Comparison of ENCODE assay signal across 24 cellular contexts in genomic region chr3:14773691-14774128, GRCh38. TPM values are rescaled to one million over a fixed set of nuclear protein-coding genes. Genes with fewer than 3 reads are reported as not detected.
A peak's percentile ranks its signal among the peaks of the same experiment; 100 is the strongest.
DNase-seq lines count a peak whose midpoint lies in the region; ATAC-seq and TF ChIP-seq lines count a peak whose summit lies in the region.
"Had no signal": no experiment of that assay in that cellular context is flagged by ENCODE, and none has a peak within 500 bp of the region (broad histone marks: within the 10 kb centered on the region; RNA-seq: fewer than 3 reads in every experiment).

No MANE protein-coding gene starts in this region.

- H2AK5ac ChIP-seq in mesenchymal stem cell (ENCODE audit: low read length, severe bottlenecking), result no peak overlapping the region

- H3K9me3 ChIP-seq in BLaER1 treated with 17β-estradiol and CSF1 and Interleukin-3, amounts not matched to agents 10 nM and 100 nM (replicated peaks in 1 of 11), result peaks cover 5 to 14% (median 9%) of the 10 kb centered on the region in 11 experiments; a peak in 21 of 22 replicates
- H3K9me3 ChIP-seq in esophagus muscularis mucosa (peaks cover 0 to 13% (median 4%) of the 10 kb centered on the region in 4 donors), sigmoid colon (peaks cover 0 to 1% (median 0%) of the 10 kb centered on the region in 4 donors), mesenchymal stem cell (ENCODE audit: control insufficient read depth, low read length) (peaks cover 5% of the 10 kb centered on the region)

- H3K9me3 Mint-ChIP-seq in HFFc6, result peaks cover 5% of the 10 kb centered on the region; the same call in 1 of the 2 replicates

- no peak overlapping the region for H2AFZ ChIP-seq in mesenchymal stem cell (ENCODE audit: low read depth, low read length)

- H3K4me3 Mint-ChIP-seq in HFFc6, result no peak overlapping the region
- H3K4me3 Mint-ChIP-seq: activated naive CD8-positive, alpha-beta T cell; naive B cell had no signal

- no peaks in the 10 kb centered on the region for H3K79me1 ChIP-seq in mesenchymal stem cell (replicated peaks; ENCODE audit: low read length, poor library complexity, severe bottlenecking)

- H3K4ac ChIP-seq in mesenchymal stem cell (ENCODE audit: low read depth in 1 of 2, low read length in 2 of 2), result no peak overlapping the region

- H4K20me1 ChIP-seq in BLaER1 treated with 17β-estradiol and CSF1 and Interleukin-3, amounts not matched to agents 10 nM and 100 nM, result no peaks in the 10 kb centered on the region

- no peak for ATAC-seq in HG03342 (IDR thresholded peaks at IDR 0.05; ENCODE audit: unreplicated experiment)
- ATAC-seq: left cardiac atrium had no signal

- no peak overlapping the region for H4K8ac ChIP-seq in mesenchymal stem cell (ENCODE audit: low read length)

- H3K36me3 Mint-ChIP-seq in HFFc6 (ENCODE audit: low read depth), result no peaks in the 10 kb centered on the region

- H3K4me3 ChIP-seq in BLaER1 treated with 17β-estradiol and CSF1 and Interleukin-3, amounts not matched to agents 10 nM and 100 nM, result no peak overlapping the region
- H3K4me3 ChIP-seq in H7 (ENCODE audit: insufficient read depth, low read depth, low read length) (no peak overlapping the region), esophagus muscularis mucosa (no peak overlapping the region), sigmoid colon (no peak overlapping the region), mesenchymal stem cell (ENCODE audit: insufficient read depth in 1 of 2, low read depth in 1 of 2, low read length in 2 of 2) (no peak overlapping the region)

- TF ChIP-seq CTCF in esophagus muscularis mucosa (IDR thresholded peaks at IDR 0.05), result no peak
- TF ChIP-seq CTCF in sigmoid colon (IDR thresholded peaks at IDR 0.05), result no peak
- TF ChIP-seq CTCF in HFFc6 (IDR thresholded peaks at IDR 0.05), result no peak

- no peak overlapping the region for H3K18ac ChIP-seq in mesenchymal stem cell (ENCODE audit: low read depth in 1 of 2, low read length in 2 of 2)

- no peak for TF ChIP-seq POLR2A in esophagus muscularis mucosa (IDR thresholded peaks at IDR 0.05; ENCODE audit: low read depth)
- no peak for TF ChIP-seq POLR2A in sigmoid colon (IDR thresholded peaks at IDR 0.05)

- no peak overlapping the region for H2BK15ac ChIP-seq in mesenchymal stem cell (ENCODE audit: low read depth, poor library complexity, severe bottlenecking)

- H3K4me1 Mint-ChIP-seq in HFFc6 (ENCODE audit: low read depth), result no peaks in the 10 kb centered on the region
- H3K4me1 Mint-ChIP-seq: naive B cell had no signal

- no peak overlapping the region for H4K91ac ChIP-seq in mesenchymal stem cell (ENCODE audit: low read length)

- no peak overlapping the region for H2BK5ac ChIP-seq in mesenchymal stem cell (ENCODE audit: low read depth, low read length, poor library complexity, severe bottlenecking)

- H3K23ac ChIP-seq in mesenchymal stem cell (ENCODE audit: low read length in 2 of 2), result no peak overlapping the region

- H3K27me3 ChIP-seq in BLaER1 treated with 17β-estradiol and CSF1 and Interleukin-3, amounts not matched to agents 10 nM and 100 nM, result no peaks in the 10 kb centered on the region
- no peaks in the 10 kb centered on the region for H3K27me3 ChIP-seq in H7 (ENCODE audit: control insufficient read depth, insufficient read depth, low read length)
- H3K27me3 ChIP-seq in esophagus muscularis mucosa, result no peaks in the 10 kb centered on the region
- H3K27me3 ChIP-seq in sigmoid colon, result no peaks in the 10 kb centered on the region
- peaks cover 0 to 10% of the 10 kb centered on the region in 2 experiments for H3K27me3 ChIP-seq in mesenchymal stem cell (ENCODE audit: control insufficient read depth in 1 of 2, insufficient read depth in 1 of 2, low read length in 2 of 2)

- intact Hi-C loops in esophagus muscularis mucosa (cut with DNase I), result no loop called here
- intact Hi-C loops in sigmoid colon (cut with DNase I), result no loop called here

- H3K27me3 Mint-ChIP-seq in HFFc6 (ENCODE audit: insufficient read depth), result peaks cover 39% of the 10 kb centered on the region
- H3K27me3 Mint-ChIP-seq: activated naive CD8-positive, alpha-beta T cell had no signal

- peak overlapping the region in 8 of 11 experiments; percentile 19 to 73 (median 62); a peak in 15 of 22 replicates for H3K4me2 ChIP-seq in BLaER1 treated with 17β-estradiol and CSF1 and Interleukin-3, amounts not matched to agents 10 nM and 100 nM
- no peak overlapping the region for H3K4me2 ChIP-seq in mesenchymal stem cell (ENCODE audit: low read length, poor library complexity, severe bottlenecking)
- H3K4me2 ChIP-seq: SK-N-SH had no signal

- H3K27ac Mint-ChIP-seq in HFFc6, result no peak overlapping the region
- H3K27ac Mint-ChIP-seq: activated naive CD8-positive, alpha-beta T cell; activated T-helper 2 cell treated with anti-CD3 and anti-CD28 coated beads, Interferon-gamma antibody, Interleukin-2, Interleukin-4, amounts not matched to agents 10 μg/mL and 5 μg/mL and 100 μg/mL, durations not matched to agents 14 hours and 24 hours and 36 hours; naive B cell had no signal

- TF ChIP-seq EP300 in esophagus muscularis mucosa (IDR thresholded peaks at IDR 0.05) (no peak), sigmoid colon (IDR thresholded peaks at IDR 0.05) (no peak)

- H3K27ac ChIP-seq in BLaER1 treated with 17β-estradiol and CSF1 and Interleukin-3, amounts not matched to agents 10 nM and 100 nM, result peak overlapping the region in 2 of 11 experiments; percentile 23 to 35; a peak in 1 of 22 replicates
- H3K27ac ChIP-seq in esophagus muscularis mucosa (replicated peaks in 1 of 4) (no peak overlapping the region), sigmoid colon (no peak overlapping the region), mesenchymal stem cell (ENCODE audit: low read length, poor library complexity, severe bottlenecking) (no peak overlapping the region)
- H3K27ac ChIP-seq: C4-2B, HL-60 had no signal

- H2BK120ac ChIP-seq in mesenchymal stem cell (ENCODE audit: low read depth, low read length), result no peak overlapping the region

- WGBS in esophagus muscularis mucosa, result 81% methylated on average over 5 of the region's 6 CpGs
- WGBS in sigmoid colon, 2 donors, result 89 to 90% methylated on average over 6 of the region's 6 CpGs
- 87% methylated on average over 6 of the region's 6 CpGs for WGBS in mesenchymal stem cell

- no peaks in the 10 kb centered on the region for H3K36me3 ChIP-seq in BLaER1 treated with 17β-estradiol and CSF1 and Interleukin-3, amounts not matched to agents 10 nM and 100 nM
- H3K36me3 ChIP-seq in H7 (replicated peaks; ENCODE audit: control insufficient read depth, insufficient read depth, low read length) (no peaks in the 10 kb centered on the region), esophagus muscularis mucosa (no peaks in the 10 kb centered on the region), sigmoid colon (no peaks in the 10 kb centered on the region), mesenchymal stem cell (ENCODE audit: control insufficient read depth in 1 of 2, insufficient read depth in 2 of 2, low read depth in 1 of 2, low read length in 2 of 2) (no peaks in the 10 kb centered on the region)

- H2BK12ac ChIP-seq in mesenchymal stem cell (ENCODE audit: low read length in 2 of 2), result no peak overlapping the region

- peaks cover 5 to 40% (median 31%) of the 10 kb centered on the region in 10 experiments; a peak in 16 of 20 replicates for H3K4me1 ChIP-seq in BLaER1 treated with 17β-estradiol and CSF1 and Interleukin-3, amounts not matched to agents 10 nM and 100 nM
- no peaks in the 10 kb centered on the region for H3K4me1 ChIP-seq in esophagus muscularis mucosa
- H3K4me1 ChIP-seq in sigmoid colon, result no peaks in the 10 kb centered on the region
- H3K4me1 ChIP-seq in mesenchymal stem cell (ENCODE audit: control insufficient read depth, insufficient read depth, low read depth, low read length), result no peaks in the 10 kb centered on the region

- no peak overlapping the region for H3K14ac ChIP-seq in mesenchymal stem cell (ENCODE audit: low read length in 2 of 2)

- H3K9ac ChIP-seq in BLaER1 treated with 17β-estradiol and CSF1 and Interleukin-3, amounts not matched to agents 10 nM and 100 nM, result peak overlapping the region in 2 of 11 experiments; percentile 27 to 31; a peak in 2 of 22 replicates
- no peak overlapping the region for H3K9ac ChIP-seq in mesenchymal stem cell (ENCODE audit: low read length)
- H3K9ac ChIP-seq: SK-N-SH had no signal

- DNase-seq in H7 (peak; percentile 43), esophagus muscularis mucosa (ENCODE audit: extremely low spot score) (peak; percentile 64), sigmoid colon (peak; percentile 42), mesenchymal stem cell (no peak), HFFc6 (no peak)
- DNase-seq: aorta; DMS79 treated with DMSO at 0.1 percent for 48 hours; Karpas-422; left cardiac atrium; MV-4-11; naive B cell; NCI-H1436 treated with DMSO at 0.1 percent for 48 hours; OCI-M1; SK-N-SH; small intestine; stimulated activated CD4-positive, alpha-beta T cell treated with anti-CD3 and anti-CD28 coated beads, Interleukin-2, amount 100 ng/mL, for 24 hours; T-helper 2 cell; trophoblast cell had no signal

RNA-seq across cellular contexts. Expression of gene FGD5, which starts 45.1 kb away (rescaled TPM):
- total RNA-seq in H7 (2014; rRNA removed; shearing (Covaris generic)), result 19.8 and 25.8 TPM in 2 replicates
- 10 to 100 TPM; 15.4 to 21.1 (median 16.1) TPM for total RNA-seq in esophagus muscularis mucosa
- 10 to 100 TPM in 1 of 4 donors, 1 to 10 TPM in 3; 6.4 to 18.6 (median 7.6) TPM for total RNA-seq in sigmoid colon
- 1 to 10 TPM; 2.1 to 5.5 (median 3.6) TPM for polyA plus RNA-seq in sigmoid colon
- 0.17 TPM for polyA plus RNA-seq in mesenchymal stem cell (2013, experiment 1 of 2)
- 0.16 TPM for polyA plus RNA-seq in mesenchymal stem cell (2013, experiment 2 of 2)
- not detected for total RNA-seq in HFFc6 (2021; fragmentation: NEBNext Ultra II Directional; extraction: Animal tissue kit (Norgen Biotek cat#: 25700))
- polyA plus RNA-seq: SK-N-SH had no signal

Comparison
In these comparisons a context has a peak if more than half of its experiments do, and no peak if none do; other contexts are left out.
1. DNase-seq: peak in H7 (single experiment), esophagus muscularis mucosa (single experiment) and sigmoid colon (single experiment); none in mesenchymal stem cell (single experiment) and HFFc6 (single experiment).
2. RNA of gene FGD5, which starts 45.1 kb away (total RNA-seq): 19.8 to 25.8 TPM in H7, 15.4 to 21.1 TPM in esophagus muscularis mucosa and 6.4 to 18.6 TPM in sigmoid colon; not detected in HFFc6; every median in the first group is over 4 times any median in the second.